In genomic region chr5:44641820-44642219, GRCh38 we compare ENCODE assay signal across 24 cellular contexts.
A peak's percentile ranks its signal among the peaks of the same experiment; 100 is the strongest.
DNase-seq lines count a peak whose midpoint lies in the region; ATAC-seq, FAIRE-seq and TF ChIP-seq lines count a peak whose summit lies in the region.
"Had no signal": no experiment of that assay in that cellular context is flagged by ENCODE, and none has a peak within 500 bp of the region (broad histone marks: within the 10 kb centered on the region; RNA-seq: fewer than 3 reads in every experiment).

No MANE protein-coding gene starts in this region.

- H4K91ac ChIP-seq in mesenchymal stem cell (ENCODE audit: low read length): peak overlapping the region; percentile 15

- no peaks in the 10 kb centered on the region for H3K79me2 ChIP-seq in osteoblast (ENCODE audit: insufficient read depth, low read length)

- H4K20me1 ChIP-seq in osteoblast (ENCODE audit: insufficient read depth, low read length): no peaks in the 10 kb centered on the region
- H4K20me1 ChIP-seq: BLaER1 had no signal

- no peak for ATAC-seq in RWPE2 (ENCODE audit: low read depth)
- ATAC-seq: CD8-positive, alpha-beta T cell; GM12878; GM23338 had no signal

- TF ChIP-seq POLR2A in esophagus muscularis mucosa (IDR thresholded peaks at IDR 0.05; ENCODE audit: low read depth) (no peak), H54 (IDR thresholded peaks at IDR 0.05; ENCODE audit: low read depth, low read length) (no peak)

- H3K27ac Mint-ChIP-seq in Calu3 (ENCODE audit: unreplicated experiment): no peak overlapping the region
- H3K27ac Mint-ChIP-seq: B cell; CD4-positive, CD25-positive, alpha-beta regulatory T cell; CD8-positive, alpha-beta T cell; GM23338; HFFc6 had no signal

- TF ChIP-seq EP300 in esophagus muscularis mucosa (IDR thresholded peaks at IDR 0.05): no peak

- no peak overlapping the region for H4K8ac ChIP-seq in mesenchymal stem cell (ENCODE audit: low read length)

- no peak overlapping the region for H2BK15ac ChIP-seq in mesenchymal stem cell (ENCODE audit: low read depth, poor library complexity, severe bottlenecking)

- no peaks in the 10 kb centered on the region for H3K27me3 Mint-ChIP-seq in Calu3 (ENCODE audit: unreplicated experiment)
- H3K27me3 Mint-ChIP-seq: B cell; CD4-positive, CD25-positive, alpha-beta regulatory T cell had no signal

- H3K9ac ChIP-seq in mesenchymal stem cell (ENCODE audit: low read length): no peak overlapping the region
- H3K9ac ChIP-seq: BLaER1 had no signal

- H3K14ac ChIP-seq in mesenchymal stem cell (ENCODE audit: low read length in 2 of 2): no peak overlapping the region

- no peak overlapping the region for H2BK12ac ChIP-seq in mesenchymal stem cell (ENCODE audit: low read length in 2 of 2)

- H3K4me2 ChIP-seq in mesenchymal stem cell (ENCODE audit: low read length, poor library complexity, severe bottlenecking): no peak overlapping the region
- H3K4me2 ChIP-seq in osteoblast (ENCODE audit: insufficient read depth, low read length): no peak overlapping the region
- H3K4me2 ChIP-seq: BLaER1, GM23338 had no signal

- no peaks in the 10 kb centered on the region for H3K9me3 Mint-ChIP-seq in Calu3 (ENCODE audit: low read depth, unreplicated experiment)
- H3K9me3 Mint-ChIP-seq: CD8-positive, alpha-beta T cell had no signal

- no peak overlapping the region for H3K18ac ChIP-seq in mesenchymal stem cell (ENCODE audit: low read depth in 1 of 2, low read length in 2 of 2)

- no peak overlapping the region for H3K4ac ChIP-seq in mesenchymal stem cell (ENCODE audit: low read depth in 1 of 2, low read length in 2 of 2)

- H3K4me1 Mint-ChIP-seq in Calu3 (ENCODE audit: low read depth, unreplicated experiment): no peaks in the 10 kb centered on the region
- H3K4me1 Mint-ChIP-seq: B cell; CD4-positive, CD25-positive, alpha-beta regulatory T cell had no signal

- H3K36me3 ChIP-seq in RWPE2 (ENCODE audit: low read depth) (no peaks in the 10 kb centered on the region), mesenchymal stem cell (ENCODE audit: control insufficient read depth in 1 of 2, insufficient read depth in 2 of 2, low read depth in 1 of 2, low read length in 2 of 2) (no peaks in the 10 kb centered on the region), osteoblast (ENCODE audit: insufficient read depth, low read length) (no peaks in the 10 kb centered on the region), esophagus muscularis mucosa (no peaks in the 10 kb centered on the region)
- H3K36me3 ChIP-seq: BLaER1, HAP-1 had no signal

- no peak overlapping the region for H2BK120ac ChIP-seq in mesenchymal stem cell (ENCODE audit: low read depth, low read length)

- no peaks in the 10 kb centered on the region for H3K4me1 ChIP-seq in RWPE2 (ENCODE audit: insufficient read depth, poor library complexity, severe bottlenecking)
- no peaks in the 10 kb centered on the region for H3K4me1 ChIP-seq in mesenchymal stem cell (ENCODE audit: control insufficient read depth, insufficient read depth, low read depth, low read length)
- no peaks in the 10 kb centered on the region for H3K4me1 ChIP-seq in osteoblast (ENCODE audit: insufficient read depth, low read length)
- no peaks in the 10 kb centered on the region for H3K4me1 ChIP-seq in esophagus muscularis mucosa
- H3K4me1 ChIP-seq: BLaER1, Caco-2, HAP-1 had no signal

- FAIRE-seq in H54 (lab: Jason Lieb, UNC): no peak
- FAIRE-seq: A204.1, D721Med, GM12878, GM19239 had no signal

- whole genome bisulfite sequencing in mesenchymal stem cell: 86% methylated on average over 2 of the region's 2 CpGs
- WGBS in esophagus muscularis mucosa: 83% methylated on average over 1 of the region's 2 CpGs

- H3K4me3 ChIP-seq in RWPE2 (ENCODE audit: severe bottlenecking): no peak overlapping the region
- H3K4me3 ChIP-seq in mesenchymal stem cell (ENCODE audit: insufficient read depth in 1 of 2, low read depth in 1 of 2, low read length in 2 of 2): peak overlapping the region in 1 of 2 experiments; percentile 11
- no peak overlapping the region for H3K4me3 ChIP-seq in osteoblast (ENCODE audit: insufficient read depth, low read length)
- H3K4me3 ChIP-seq in esophagus muscularis mucosa: no peak overlapping the region
- H3K4me3 ChIP-seq: BLaER1, GM12878, GM23338, HAP-1 had no signal

- H2BK5ac ChIP-seq in mesenchymal stem cell (ENCODE audit: low read depth, low read length, poor library complexity, severe bottlenecking): no peak overlapping the region

- DNase-seq in RWPE2 (ENCODE audit: low spot score) (peak; percentile 25), mesenchymal stem cell (no peak), osteoblast (ENCODE audit: insufficient read length, low spot score, missing footprints) (peak; percentile 15), Calu3 (no peak), esophagus muscularis mucosa (ENCODE audit: extremely low spot score) (no peak), H54 (ENCODE audit: insufficient read length, low spot score) (no peak)
- DNase-seq: Caco-2; CD4-positive, CD25-positive, alpha-beta regulatory T cell; CD8-positive, alpha-beta T cell; DMS 273 treated with DMSO at 0.1 percent for 48 hours; DMS79; EL; GDM1; HFFc6 had no signal

- no peak overlapping the region for H3K27ac ChIP-seq in RWPE2 (ENCODE audit: poor library complexity, severe bottlenecking)
- no peak overlapping the region for H3K27ac ChIP-seq in mesenchymal stem cell (ENCODE audit: low read length, poor library complexity, severe bottlenecking)
- H3K27ac ChIP-seq in osteoblast (ENCODE audit: low read depth, low read length): no peak overlapping the region
- no peak overlapping the region for H3K27ac ChIP-seq in esophagus muscularis mucosa (replicated peaks in 1 of 4)
- H3K27ac ChIP-seq: 22Rv1, BLaER1, C4-2B had no signal

- CTCF ChIA-PET in Calu3 (lab: Charles Lee): no interaction called here

- no peak overlapping the region for H3K23ac ChIP-seq in mesenchymal stem cell (ENCODE audit: low read length in 2 of 2)

- no peak for TF ChIP-seq CTCF in RWPE2 (IDR thresholded peaks at IDR 0.05; ENCODE audit: poor library complexity, severe bottlenecking)
- no peak for TF ChIP-seq CTCF in osteoblast (IDR thresholded peaks at IDR 0.05; ENCODE audit: extremely low read depth, low read depth, low read length)
- no peak for TF ChIP-seq CTCF in Calu3 (IDR thresholded peaks at IDR 0.05; ENCODE audit: unreplicated experiment)
- TF ChIP-seq CTCF in esophagus muscularis mucosa (IDR thresholded peaks at IDR 0.05): no peak

- no peak overlapping the region for H2AK5ac ChIP-seq in mesenchymal stem cell (ENCODE audit: low read length, severe bottlenecking)

- no peaks in the 10 kb centered on the region for H3K27me3 ChIP-seq in RWPE2 (ENCODE audit: insufficient read depth, poor library complexity, severe bottlenecking)
- H3K27me3 ChIP-seq in mesenchymal stem cell (ENCODE audit: control insufficient read depth in 1 of 2, insufficient read depth in 1 of 2, low read length in 2 of 2): no peaks in the 10 kb centered on the region
- no peaks in the 10 kb centered on the region for H3K27me3 ChIP-seq in osteoblast (ENCODE audit: insufficient read depth, low read length)
- H3K27me3 ChIP-seq in esophagus muscularis mucosa: no peaks in the 10 kb centered on the region
- H3K27me3 ChIP-seq: BLaER1 had no signal

- no peaks in the 10 kb centered on the region for H3K36me3 Mint-ChIP-seq in Calu3 (ENCODE audit: insufficient read depth, unreplicated experiment)
- H3K36me3 Mint-ChIP-seq: CD4-positive, CD25-positive, alpha-beta regulatory T cell; CD8-positive, alpha-beta T cell had no signal

- H2AFZ ChIP-seq in mesenchymal stem cell (ENCODE audit: low read depth, low read length) (no peak overlapping the region), osteoblast (ENCODE audit: low read length) (no peak overlapping the region)
- H2AFZ ChIP-seq: GM23338 had no signal

- no TSS peak for BruUV-seq in Calu3 (replicated peaks; lab: Mats Ljungman, UMichigan)

- no peaks in the 10 kb centered on the region for H3K9me3 ChIP-seq in RWPE2 (ENCODE audit: severe bottlenecking)
- no peaks in the 10 kb centered on the region for H3K9me3 ChIP-seq in mesenchymal stem cell (ENCODE audit: control insufficient read depth, low read length)
- H3K9me3 ChIP-seq in osteoblast (ENCODE audit: low read depth, low read length): peaks cover 2% of the 10 kb centered on the region
- no peaks in the 10 kb centered on the region for H3K9me3 ChIP-seq in esophagus muscularis mucosa
- H3K9me3 ChIP-seq: Caco-2, HAP-1 had no signal

- H3K79me1 ChIP-seq in mesenchymal stem cell (replicated peaks; ENCODE audit: low read length, poor library complexity, severe bottlenecking): no peaks in the 10 kb centered on the region

- no peak overlapping the region for H3K4me3 Mint-ChIP-seq in Calu3 (ENCODE audit: low read depth, unreplicated experiment)
- H3K4me3 Mint-ChIP-seq: B cell; CD4-positive, CD25-positive, alpha-beta regulatory T cell; CD8-positive, alpha-beta T cell; GM23338; HFFc6 had no signal

- intact Hi-C loops in Calu3 (cut with micrococcal nuclease; ENCODE audit: unreplicated experiment) (no loop called here), esophagus muscularis mucosa (cut with DNase I) (no loop called here)

Comparison
In these comparisons a context has a peak if more than half of its experiments do, and no peak if none do; other contexts are left out.
1. DNase-seq: peak in RWPE2 (single experiment) and osteoblast (single experiment); none in mesenchymal stem cell (single experiment), Calu3 (single experiment), esophagus muscularis mucosa (single experiment) and H54 (single experiment).